In genomic region chr5:125093776-125094175, GRCh38 we compare ENCODE assay signal across 14 cellular contexts.
A peak's percentile ranks its signal among the peaks of the same experiment; 100 is the strongest.
DNase-seq lines count a peak whose midpoint lies in the region; ATAC-seq and TF ChIP-seq lines count a peak whose summit lies in the region.
"Had no signal": no experiment of that assay in that cellular context is flagged by ENCODE, and none has a peak within 500 bp of the region (broad histone marks: within the 10 kb centered on the region; RNA-seq: fewer than 3 reads in every experiment).

No MANE protein-coding gene starts in this region.

- no peaks in the 10 kb centered on the region for H3K36me3 Mint-ChIP-seq in MCF 10A (ENCODE audit: insufficient read depth, unreplicated experiment)
- H3K36me3 Mint-ChIP-seq in glutamatergic neuron (ENCODE audit: unreplicated experiment): peaks cover 10% of the 10 kb centered on the region

- WGBS in heart right ventricle, 2 donors: 63 to 78% methylated on average over 3 of the region's 3 CpGs

- TF ChIP-seq CTCF in MCF 10A (IDR thresholded peaks at IDR 0.05; ENCODE audit: unreplicated experiment) (no peak), glutamatergic neuron (IDR thresholded peaks at IDR 0.05; ENCODE audit: partially characterized antibody, unreplicated experiment) (no peak), heart right ventricle (IDR thresholded peaks at IDR 0.05) (no peak)

- no peaks in the 10 kb centered on the region for H3K79me2 ChIP-seq in ACC112 (ENCODE audit: control insufficient read depth, insufficient read depth, low read length, unreplicated experiment)

- DNase-seq in HT1080 (ENCODE audit: low read depth) (peak; percentile 91), MCF 10A (ENCODE audit: unreplicated experiment) (peak; percentile 65), iPS DF 4.7 (ENCODE audit: extremely low read depth, low spot score) (peak; percentile 5), glutamatergic neuron (no peak), heart right ventricle (no peak), KBM-7 (no peak)
- DNase-seq: H7, mucosa of descending colon, NCI-H1092 treated with DMSO at 0.1 percent for 48 hours, small intestine had no signal

- H2AFZ ChIP-seq in ACC112 (ENCODE audit: low read length, unreplicated experiment): peak overlapping the region; percentile 66

- H3K27ac ChIP-seq in ACC112 (ENCODE audit: low read depth, low read length) (peak overlapping the region; percentile 68), heart right ventricle (no peak overlapping the region)
- H3K27ac ChIP-seq: cardiac muscle cell had no signal

- no TSS peak for BruUV-seq in MCF 10A (replicated peaks; lab: Mats Ljungman, UMichigan)

- no peak overlapping the region for H3K4me3 Mint-ChIP-seq in MCF 10A (ENCODE audit: unreplicated experiment)
- H3K4me3 Mint-ChIP-seq in glutamatergic neuron (ENCODE audit: unreplicated experiment): no peak overlapping the region
- H3K4me3 Mint-ChIP-seq: B cell had no signal

- no peak overlapping the region for H3K4me3 ChIP-seq in ACC112 (ENCODE audit: low read depth, low read length)
- no peak overlapping the region for H3K4me3 ChIP-seq in heart right ventricle
- H3K4me3 ChIP-seq: cardiac muscle cell, mucosa of descending colon had no signal

- H3K4me1 ChIP-seq in ACC112 (ENCODE audit: control insufficient read depth, insufficient read depth, low read length, unreplicated experiment) (peaks cover 11% of the 10 kb centered on the region), heart right ventricle (no peaks in the 10 kb centered on the region)

- H3K27ac Mint-ChIP-seq in MCF 10A (ENCODE audit: low read depth, unreplicated experiment) (peak overlapping the region; percentile 72), glutamatergic neuron (ENCODE audit: unreplicated experiment) (no peak overlapping the region)
- H3K27ac Mint-ChIP-seq: B cell had no signal

- peaks cover 0 to 15% (median 9%) of the 10 kb centered on the region in 11 donors for H3K9me3 ChIP-seq in heart right ventricle

- intact Hi-C loops in MCF 10A (cut with micrococcal nuclease): no loop called here
- intact Hi-C loops in heart right ventricle (cut with DNase I): loop anchor here in 1 of 10 donors (5.0 kb wide), 1 partner anchor 489 kb away; no protein-coding TSS in a partner anchor

- CTCF ChIA-PET in MCF 10A (lab: Yijun Ruan, JAX): interaction anchor here (0.7 kb wide), 1 partner anchor 318 kb away, joined by 3 read pairs; no protein-coding TSS in a partner anchor

- H3K27me3 Mint-ChIP-seq in MCF 10A (ENCODE audit: insufficient read depth, unreplicated experiment) (no peaks in the 10 kb centered on the region), glutamatergic neuron (ENCODE audit: unreplicated experiment) (no peaks in the 10 kb centered on the region)
- H3K27me3 Mint-ChIP-seq: B cell had no signal

- H3K36me3 ChIP-seq in ACC112 (ENCODE audit: insufficient read depth, low read length) (no peaks in the 10 kb centered on the region), heart right ventricle (no peaks in the 10 kb centered on the region)
- H3K36me3 ChIP-seq: cardiac muscle cell had no signal

- H3K9me3 Mint-ChIP-seq in MCF 10A (ENCODE audit: unreplicated experiment) (peaks cover 16% of the 10 kb centered on the region), glutamatergic neuron (ENCODE audit: unreplicated experiment) (no peaks in the 10 kb centered on the region)

- H3K27me3 ChIP-seq in ACC112 (ENCODE audit: insufficient read depth, low read length) (no peaks in the 10 kb centered on the region), heart right ventricle (no peaks in the 10 kb centered on the region)
- H3K27me3 ChIP-seq: cardiac muscle cell had no signal

- H3K4me1 Mint-ChIP-seq in MCF 10A (ENCODE audit: insufficient read depth, unreplicated experiment) (peaks cover 16% of the 10 kb centered on the region), glutamatergic neuron (ENCODE audit: low read depth, unreplicated experiment) (peaks cover 2% of the 10 kb centered on the region)
- H3K4me1 Mint-ChIP-seq: B cell had no signal

- ATAC-seq in GM21367 (IDR thresholded peaks at IDR 0.05; ENCODE audit: unreplicated experiment) (no peak), heart right ventricle (no peak)
- ATAC-seq: mucosa of descending colon had no signal

- POLR2A ChIA-PET in MCF 10A (lab: Yijun Ruan, JAX): interaction anchor here (0.6 to 0.7 kb wide), 2 partner anchors 9 to 431 kb away, joined by 3 read pairs; no protein-coding TSS in a partner anchor

- in situ Hi-C loops in KBM-7 (cut with MboI; ENCODE audit: low pct_unique_long_range_greater_than_20kb, low sequenced_read_pairs): no loop called here

Comparison
In these comparisons a context has a peak if more than half of its experiments do, and no peak if none do; other contexts are left out.
1. DNase-seq: peak in HT1080 (single experiment), MCF 10A (single experiment) and iPS DF 4.7 (single experiment); none in glutamatergic neuron (single experiment), heart right ventricle (0 of 2) and KBM-7 (single experiment).